8 cellular contexts compared by ENCODE assay signal in the genomic region with DNA sequence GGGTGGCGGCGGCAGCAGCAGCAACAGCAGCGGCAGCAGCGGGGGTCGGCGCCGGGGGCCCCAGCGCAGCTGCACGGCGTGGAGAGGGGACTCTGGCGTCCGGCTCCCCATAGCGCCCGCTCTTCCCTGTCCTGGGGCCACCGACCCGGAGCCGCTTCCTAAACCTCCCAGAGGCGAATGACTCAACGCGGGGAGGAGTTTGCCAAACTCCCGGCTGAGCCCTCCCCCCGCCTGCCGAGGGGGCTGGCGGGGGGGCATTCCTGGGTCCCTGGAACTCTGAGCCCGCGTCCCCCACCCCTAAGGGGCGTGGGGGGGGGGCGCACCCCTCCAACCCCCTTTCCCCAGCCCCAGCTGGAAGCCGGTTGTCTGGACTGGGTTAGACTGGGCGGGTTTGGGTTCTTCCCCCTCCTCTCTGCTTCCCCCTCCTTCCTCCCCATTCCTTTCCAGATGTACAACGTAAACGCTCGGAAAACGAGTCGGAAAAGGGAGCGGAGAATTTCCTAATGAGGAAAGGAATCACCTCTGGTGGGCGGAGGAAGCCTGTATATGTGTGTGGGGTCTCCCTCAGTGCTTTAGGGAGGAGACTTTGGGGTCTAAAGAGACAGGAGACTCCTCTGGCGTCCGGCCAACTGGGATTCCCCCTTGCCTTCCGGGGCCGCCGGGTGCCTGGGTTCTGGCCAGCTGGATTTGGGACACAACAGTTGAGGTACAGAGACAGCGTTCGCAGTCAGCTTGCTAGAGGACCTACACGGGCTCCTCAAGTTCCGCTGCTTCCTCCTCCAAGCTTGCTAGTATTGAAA. TPM values are rescaled to one million over a fixed set of nuclear protein-coding genes. Genes with fewer than 3 reads are reported as not detected.
DNase-seq lines count a peak whose midpoint lies in the region; ATAC-seq, FAIRE-seq and TF ChIP-seq lines count a peak whose summit lies in the region.

A gene (minus strand): TSS at position 179 of the 800 bp plus-strand sequence. CDS start 68 bp downstream, at position 111.

- peak within 1 kb of the TSS; percentile 94 for H3K27ac Mint-ChIP-seq in activated CD4-positive, alpha-beta T cell treated with anti-CD3 and anti-CD28 coated beads, Interleukin-2, amount 10 ng/mL, durations not matched to agents 7 days and 5 days

- H3K36me3 Mint-ChIP-seq in activated CD4-positive, alpha-beta T cell treated with anti-CD3 and anti-CD28 coated beads, Interleukin-2, amount 10 ng/mL, durations not matched to agents 7 days and 5 days (ENCODE audit: low read depth) = peaks cover 13% of the 10 kb centered on the region

- H3K27ac ChIP-seq in effector memory CD4-positive, alpha-beta T cell (ENCODE audit: insufficient read depth, low read length, poor library complexity, severe bottlenecking) = peak within 1 kb of the TSS; percentile 94
- peak within 1 kb of the TSS; percentile 94 to 99 for H3K27ac ChIP-seq in lung (ENCODE audit: low read depth in 1 of 2, low read length in 1 of 2)

- no peak for FAIRE-seq in HTR-8/SVneo (lab: Jason Lieb, UNC)

- DNase-seq in AG04449 (ENCODE audit: low read depth, low spot score) (no peak), HTR-8/SVneo (ENCODE audit: insufficient read length, low spot score) (peak; percentile 81), lung (ENCODE audit: low spot score) (peak; percentile 72), NCI-H1930 (lab: John Stamatoyannopoulos, UW) (no peak)
- DNase-seq in activated CD4-positive, alpha-beta T cell treated with anti-CD3 and anti-CD28 coated beads, Interleukin-2, amount 10 ng/mL, durations not matched to agents 7 days and 5 days = peak; percentile 36
- DNase-seq in effector memory CD4-positive, alpha-beta T cell = peak; percentile 40 to 49 (median 43)
- DNase-seq in stimulated activated naive CD4-positive, alpha-beta T cell treated with Interleukin-2 at 50 U/mL for 16 hours (lab: John Stamatoyannopoulos, UW) = peak; percentile 19
- no peak for DNase-seq in NK-92 treated with Interleukin-12 subunit alpha and Interleukin-12 subunit beta, amount 100 ng/mL, for 24 hours (lab: John Stamatoyannopoulos, UW)

- H3K27me3 ChIP-seq in effector memory CD4-positive, alpha-beta T cell (replicated peaks; ENCODE audit: control insufficient read depth, insufficient read depth, low read length, poor library complexity, severe bottlenecking) = no peaks in the 10 kb centered on the region
- no peaks in the 10 kb centered on the region for H3K27me3 ChIP-seq in lung (ENCODE audit: control insufficient read depth, insufficient read depth)

- H3K27me3 Mint-ChIP-seq in activated CD4-positive, alpha-beta T cell treated with anti-CD3 and anti-CD28 coated beads, Interleukin-2, amount 10 ng/mL, durations not matched to agents 7 days and 5 days = peaks cover 32% of the 10 kb centered on the region

- TF ChIP-seq CTCF in AG04449 (IDR thresholded peaks at IDR 0.05; ENCODE audit: insufficient read depth, low read length, missing control alignments) (no peak), lung (IDR thresholded peaks at IDR 0.05; ENCODE audit: control extremely low read depth, extremely low read depth) (no peak)

- H3K4me1 ChIP-seq in effector memory CD4-positive, alpha-beta T cell (ENCODE audit: control insufficient read depth, insufficient read depth, low read length, poor library complexity, severe bottlenecking) = peaks cover 38% of the 10 kb centered on the region
- H3K4me1 ChIP-seq in lung (ENCODE audit: control insufficient read depth in 2 of 2, insufficient read depth in 2 of 2, low read length in 2 of 2) = peaks cover 17 to 29% of the 10 kb centered on the region in 2 donors

- H3K4me3 ChIP-seq in AG04449 (ENCODE audit: low read depth, low read length) (peak within 1 kb of the TSS; percentile 87), lung (peak within 1 kb of the TSS; percentile 96)
- peak within 1 kb of the TSS; percentile 100 for H3K4me3 ChIP-seq in effector memory CD4-positive, alpha-beta T cell (ENCODE audit: insufficient read depth, low read depth, low read length, poor library complexity, severe bottlenecking)

- CTCF ChIA-PET in AG04449 (lab: Yijun Ruan, JAX) = interaction anchor here (1.2 to 14.7 kb wide), 6 partner anchors 9 to 49 kb away, joined by 3 to 501 read pairs (median 37); no protein-coding TSS in a partner anchor
- CTCF ChIA-PET in activated CD4-positive, alpha-beta T cell treated with anti-CD3 and anti-CD28 coated beads, Interleukin-2, amount 10 ng/mL, durations not matched to agents 7 days and 5 days (lab: Charles Lee) = interaction anchor here (0.5 to 7.3 kb wide), 10 partner anchors 9 to 218 kb away, joined by 3 to 64 read pairs (median 4); no protein-coding TSS in a partner anchor

- H3K4me1 Mint-ChIP-seq in activated CD4-positive, alpha-beta T cell treated with anti-CD3 and anti-CD28 coated beads, Interleukin-2, amount 10 ng/mL, durations not matched to agents 7 days and 5 days = peaks cover 57% of the 10 kb centered on the region

- POLR2A ChIA-PET in AG04449 (lab: Yijun Ruan, JAX) = interaction anchor here (1.6 to 2.3 kb wide), 2 partner anchors 10 to 20 kb away, joined by 5 to 6 read pairs; no protein-coding TSS in a partner anchor
- POLR2A ChIA-PET in activated CD4-positive, alpha-beta T cell treated with anti-CD3 and anti-CD28 coated beads, Interleukin-2, amount 10 ng/mL, durations not matched to agents 7 days and 5 days (lab: Charles Lee) = no interaction called here

- no peaks in the 10 kb centered on the region for H3K9me3 ChIP-seq in effector memory CD4-positive, alpha-beta T cell (ENCODE audit: control insufficient read depth, low read length)
- no peaks in the 10 kb centered on the region for H3K9me3 ChIP-seq in lung (ENCODE audit: control insufficient read depth in 2 of 2, insufficient read depth in 1 of 2, low read length in 1 of 2)

- WGBS in lung, 2 donors = 3% methylated on average over 45 to 46 of the region's 46 CpGs

- no peaks in the 10 kb centered on the region for H3K36me3 ChIP-seq in effector memory CD4-positive, alpha-beta T cell (ENCODE audit: control insufficient read depth, insufficient read depth, low read length)
- H3K36me3 ChIP-seq in lung (ENCODE audit: control insufficient read depth in 2 of 2, insufficient read depth in 2 of 2, low read length in 2 of 2) = peaks cover 0 to 3% of the 10 kb centered on the region in 2 donors

- peak within 1 kb of the TSS; percentile 98 for H3K4me3 Mint-ChIP-seq in activated CD4-positive, alpha-beta T cell treated with anti-CD3 and anti-CD28 coated beads, Interleukin-2, amount 10 ng/mL, durations not matched to agents 7 days and 5 days

- no peaks in the 10 kb centered on the region for H3K9me3 Mint-ChIP-seq in activated CD4-positive, alpha-beta T cell treated with anti-CD3 and anti-CD28 coated beads, Interleukin-2, amount 10 ng/mL, durations not matched to agents 7 days and 5 days

- peak; percentile 76 for ATAC-seq in lung (ENCODE audit: insufficient read depth, low FRiP score)

RNA-seq across cellular contexts. Expression of the gene that starts here (rescaled TPM):
- total RNA-seq in activated CD4-positive, alpha-beta T cell treated with anti-CD3 and anti-CD28 coated beads, Interleukin-2, amount 10 ng/mL, durations not matched to agents 7 days and 5 days = 10 to 100 TPM; 83.5 to 88.7 TPM
- 100 to 1,000 TPM in 1 of 2 donors, 10 to 100 TPM in 1; 71.2 to 131 TPM for total RNA-seq in lung
- polyA plus RNA-seq in lung = 100 to 1,000 TPM in 1 of 2 donors, 10 to 100 TPM in 1; 39.8 to 134 TPM

Comparison
In these comparisons a context has a peak if more than half of its experiments do, and no peak if none do; other contexts are left out.
1. DNase-seq: peak in HTR-8/SVneo (single experiment), activated CD4-positive, alpha-beta T cell treated with anti-CD3 and anti-CD28 coated beads, Interleukin-2, amount 10 ng/mL, durations not matched to agents 7 days and 5 days (single experiment), effector memory CD4-positive, alpha-beta T cell (3 of 3), lung (single experiment) and stimulated activated naive CD4-positive, alpha-beta T cell treated with Interleukin-2 at 50 U/mL for 16 hours (single experiment); none in AG04449 (single experiment), NK-92 treated with Interleukin-12 subunit alpha and Interleukin-12 subunit beta, amount 100 ng/mL, for 24 hours (single experiment) and NCI-H1930 (0 of 2).
2. Peak in every context shown above with its lines, with median percentiles within 50 percentile points of each other: H3K4me3 ChIP-seq.